Comparison of ENCODE assay signal across 14 cellular contexts in genomic region chr9:130156672-130157071, GRCh38. TPM values are rescaled to one million over a fixed set of nuclear protein-coding genes. Genes with fewer than 3 reads are reported as not detected.
DNase-seq lines count a peak whose midpoint lies in the region; ATAC-seq and TF ChIP-seq lines count a peak whose summit lies in the region.
"Had no signal": no experiment of that assay in that cellular context is flagged by ENCODE, and none has a peak within 500 bp of the region (broad histone marks: within the 10 kb centered on the region; RNA-seq: fewer than 3 reads in every experiment).

No MANE protein-coding gene starts in this region.

- no peaks in the 10 kb centered on the region for H3K4me1 ChIP-seq in right atrium auricular region
- H3K4me1 ChIP-seq: SJSA1, uterus had no signal

- H3K9me3 ChIP-seq in right atrium auricular region: no peaks in the 10 kb centered on the region
- H3K9me3 ChIP-seq: SJSA1, uterus had no signal

- peak in 1 of 2 donors; percentile 22 for TF ChIP-seq CTCF in right atrium auricular region (IDR thresholded peaks at IDR 0.05)

- intact Hi-C loops in left cardiac atrium (cut with DNase I): no loop called here
- intact Hi-C loops in activated CD4-positive, alpha-beta T cell treated with anti-CD3 and anti-CD28 coated beads for 36 hours (cut with DNase I, micrococcal nuclease): no loop called here

- peak; percentile 62 to 78 for ATAC-seq in left cardiac atrium
- ATAC-seq in activated CD4-positive, alpha-beta T cell treated with anti-CD3 and anti-CD28 coated beads for 36 hours: no peak
- ATAC-seq in GM19328 (IDR thresholded peaks at IDR 0.05; ENCODE audit: unreplicated experiment): no peak
- no peak for ATAC-seq in activated naive CD8-positive, alpha-beta T cell treated with anti-CD3 and anti-CD28 coated beads, Interleukin-2, amount 50 U/mL, for 24 hours

- POLR2A ChIA-PET in activated CD4-positive, alpha-beta T cell treated with anti-CD3 and anti-CD28 coated beads for 36 hours (lab: Charles Lee): no interaction called here

- no peaks in the 10 kb centered on the region for H3K36me3 ChIP-seq in right atrium auricular region
- H3K36me3 ChIP-seq: SJSA1, uterus had no signal

- H3K27ac ChIP-seq in right atrium auricular region: no peak overlapping the region
- H3K27ac ChIP-seq: SJSA1, uterus had no signal

- no peak overlapping the region for H3K4me3 Mint-ChIP-seq in activated CD4-positive, alpha-beta T cell treated with anti-CD3 and anti-CD28 coated beads for 36 hours
- H3K4me3 Mint-ChIP-seq in activated naive CD8-positive, alpha-beta T cell treated with anti-CD3 and anti-CD28 coated beads, Interleukin-2, amount 50 U/mL, for 24 hours: no peak overlapping the region

- DNase-seq in left cardiac atrium: no peak
- DNase-seq in right atrium auricular region (ENCODE audit: low spot score): no peak
- peak; percentile 78 for DNase-seq in cerebellar cortex (ENCODE audit: low spot score)
- peak; percentile 23 for DNase-seq in left kidney (ENCODE audit: low read depth, low spot score)
- DNase-seq in KG1 (lab: John Stamatoyannopoulos, UW): no peak
- no peak for DNase-seq in activated CD4-positive, alpha-beta T cell treated with anti-CD3 and anti-CD28 coated beads for 36 hours
- no peak for DNase-seq in activated naive CD8-positive, alpha-beta T cell treated with anti-CD3 and anti-CD28 coated beads, Interleukin-2, amount 50 U/mL, for 24 hours
- DNase-seq: activated CD4-positive, CD25-positive, alpha-beta regulatory T cell; glutamatergic neuron; NCI-H1436 treated with DMSO at 0.1 percent for 48 hours; NCI-H82; uterus had no signal

- H3K27ac Mint-ChIP-seq in activated CD4-positive, alpha-beta T cell treated with anti-CD3 and anti-CD28 coated beads for 36 hours: no peak overlapping the region
- H3K27ac Mint-ChIP-seq in activated naive CD8-positive, alpha-beta T cell treated with anti-CD3 and anti-CD28 coated beads, Interleukin-2, amount 50 U/mL, for 24 hours: no peak overlapping the region

- no peaks in the 10 kb centered on the region for H3K9me3 Mint-ChIP-seq in activated CD4-positive, alpha-beta T cell treated with anti-CD3 and anti-CD28 coated beads for 36 hours (ENCODE audit: low read depth)
- H3K9me3 Mint-ChIP-seq in activated naive CD8-positive, alpha-beta T cell treated with anti-CD3 and anti-CD28 coated beads, Interleukin-2, amount 50 U/mL, for 24 hours: no peaks in the 10 kb centered on the region

- H3K4me1 Mint-ChIP-seq in activated CD4-positive, alpha-beta T cell treated with anti-CD3 and anti-CD28 coated beads for 36 hours: peaks cover 5% of the 10 kb centered on the region
- H3K4me1 Mint-ChIP-seq in activated naive CD8-positive, alpha-beta T cell treated with anti-CD3 and anti-CD28 coated beads, Interleukin-2, amount 50 U/mL, for 24 hours: peaks cover 3% of the 10 kb centered on the region

- no peaks in the 10 kb centered on the region for H3K27me3 Mint-ChIP-seq in activated CD4-positive, alpha-beta T cell treated with anti-CD3 and anti-CD28 coated beads for 36 hours
- peaks cover 2% of the 10 kb centered on the region for H3K27me3 Mint-ChIP-seq in activated naive CD8-positive, alpha-beta T cell treated with anti-CD3 and anti-CD28 coated beads, Interleukin-2, amount 50 U/mL, for 24 hours

- H3K36me3 Mint-ChIP-seq in activated CD4-positive, alpha-beta T cell treated with anti-CD3 and anti-CD28 coated beads for 36 hours (ENCODE audit: low read depth): no peaks in the 10 kb centered on the region
- H3K36me3 Mint-ChIP-seq in activated naive CD8-positive, alpha-beta T cell treated with anti-CD3 and anti-CD28 coated beads, Interleukin-2, amount 50 U/mL, for 24 hours (ENCODE audit: low read depth): no peaks in the 10 kb centered on the region

- CTCF ChIA-PET in activated CD4-positive, alpha-beta T cell treated with anti-CD3 and anti-CD28 coated beads for 36 hours (lab: Charles Lee): no interaction called here

- no peak overlapping the region for H3K4me3 ChIP-seq in right atrium auricular region
- H3K4me3 ChIP-seq: SJSA1, uterus had no signal

- no peaks in the 10 kb centered on the region for H3K27me3 ChIP-seq in right atrium auricular region
- H3K27me3 ChIP-seq: SJSA1, uterus had no signal

RNA-seq across cellular contexts. Expression of gene NCS1, which starts 15.5 kb away (rescaled TPM):
- total RNA-seq in left cardiac atrium (10 to 100 TPM in 1 of 2 donors, 1 to 10 TPM in 1; 8.2 to 11.5 TPM), right atrium auricular region (10 to 100 TPM in 1 of 2 donors, 1 to 10 TPM in 1; 4.5 to 26.1 TPM)
- 10 to 100 TPM; 24.8 to 25.2 TPM for total RNA-seq in activated CD4-positive, alpha-beta T cell treated with anti-CD3 and anti-CD28 coated beads for 36 hours

Comparison
In these comparisons a context has a peak if more than half of its experiments do, and no peak if none do; other contexts are left out.
1. ATAC-seq: peak in left cardiac atrium (2 of 2); none in activated CD4-positive, alpha-beta T cell treated with anti-CD3 and anti-CD28 coated beads for 36 hours (single experiment), GM19328 (single experiment) and activated naive CD8-positive, alpha-beta T cell treated with anti-CD3 and anti-CD28 coated beads, Interleukin-2, amount 50 U/mL, for 24 hours (single experiment).
2. DNase-seq: peak in cerebellar cortex (single experiment) and left kidney (single experiment); none in left cardiac atrium (single experiment), right atrium auricular region (single experiment), KG1 (single experiment), activated CD4-positive, alpha-beta T cell treated with anti-CD3 and anti-CD28 coated beads for 36 hours (single experiment) and activated naive CD8-positive, alpha-beta T cell treated with anti-CD3 and anti-CD28 coated beads, Interleukin-2, amount 50 U/mL, for 24 hours (single experiment).